9 cellular contexts compared by ENCODE assay signal in the genomic region with DNA sequence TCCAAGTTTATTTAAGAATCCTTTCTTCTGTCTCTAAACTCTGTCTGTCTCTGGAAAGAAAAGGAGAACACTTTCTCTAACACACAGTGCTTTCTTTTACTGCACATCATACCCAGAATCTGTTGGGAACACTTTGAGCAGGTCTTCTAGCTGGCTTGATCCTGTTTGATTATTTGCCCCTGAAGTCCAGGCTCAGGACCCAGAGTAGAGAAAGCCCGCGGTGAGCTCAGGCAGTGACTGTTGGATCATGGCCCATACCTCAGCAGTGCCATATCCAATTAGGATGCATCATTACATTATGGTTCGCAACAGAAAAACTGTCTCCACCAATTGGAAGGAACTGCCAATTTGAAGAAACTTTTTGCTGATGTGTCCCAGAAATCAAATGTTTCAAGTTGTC. TPM values are rescaled to one million over a fixed set of nuclear protein-coding genes. Genes with fewer than 3 reads are reported as not detected.
"Had no signal": no experiment of that assay in that cellular context is flagged by ENCODE, and none has a peak within 500 bp of the region (broad histone marks: within the 10 kb centered on the region; RNA-seq: fewer than 3 reads in every experiment).

No MANE protein-coding gene starts in this region.

- H3K9me3 Mint-ChIP-seq: IgD-negative memory B cell had no signal

- ATAC-seq: HCT116, HepG2 had no signal

- H3K36me3 ChIP-seq: HAP-1 had no signal

- H3K4me3 Mint-ChIP-seq: IgD-negative memory B cell had no signal

- H3K9me3 ChIP-seq: HAP-1 had no signal

- H3K27ac Mint-ChIP-seq: IgD-negative memory B cell had no signal

- H3K4me1 Mint-ChIP-seq: IgD-negative memory B cell had no signal

- H3K27ac ChIP-seq: HL-60 had no signal

- DNase-seq: GOT3, H7, KBM-7 had no signal

- H3K4me3 ChIP-seq: HAP-1 had no signal

RNA-seq across cellular contexts. Expression of gene ATOH7, which starts 51.4 kb away (rescaled TPM):
- total RNA-seq: H7, HT1080 had no signal
- polyA plus RNA-seq: IgD-negative memory B cell had no signal
